In the genomic region with DNA sequence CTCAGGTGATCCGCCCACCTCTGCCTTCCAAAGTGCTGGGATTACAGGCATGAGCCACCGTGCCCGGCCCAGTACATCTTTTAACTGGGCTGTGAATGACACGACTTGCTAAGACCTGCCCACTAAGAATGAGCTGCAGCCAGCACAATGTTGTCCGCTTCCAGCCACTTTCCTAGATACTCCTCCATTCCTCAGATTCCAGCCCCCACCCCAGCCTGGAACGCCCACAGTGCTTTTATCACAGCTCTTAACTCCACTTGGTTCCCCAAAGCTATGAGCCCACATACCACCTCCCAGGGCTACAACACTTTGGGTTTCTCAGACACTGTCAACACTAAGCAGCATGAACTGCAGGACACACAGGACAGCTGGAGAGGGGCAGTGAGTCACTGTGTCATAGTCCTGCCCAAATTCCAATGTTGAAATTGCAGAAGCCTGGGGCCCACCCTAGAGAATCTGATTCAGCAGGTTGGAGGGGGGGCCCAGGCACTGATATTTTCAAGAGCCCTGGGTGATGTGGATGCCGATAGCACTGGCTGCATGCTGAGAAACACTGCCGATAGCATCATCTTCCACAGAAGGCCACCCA, we compare ENCODE assay signal across 1 cellular context.
TF ChIP-seq lines count a peak whose summit lies in the region.

No MANE protein-coding gene starts in this region.

TF ChIP-seq in HepG2, 621 proteins besides CTCF, POLR2A, EP300 and RAD21:
- TF ChIP-seq CREM (IDR thresholded peaks at IDR 0.05), result no peak
- TF ChIP-seq CREM (CRISPR knock-in tag; IDR thresholded peaks at IDR 0.05), result no peak
- no peak for TF ChIP-seq ZNF616 (CRISPR knock-in tag; IDR thresholded peaks at IDR 0.05; ENCODE audit: low read depth)
- TF ChIP-seq CHCHD3 (CRISPR knock-in tag; IDR thresholded peaks at IDR 0.05), result no peak
- TF ChIP-seq, protein P1, sequence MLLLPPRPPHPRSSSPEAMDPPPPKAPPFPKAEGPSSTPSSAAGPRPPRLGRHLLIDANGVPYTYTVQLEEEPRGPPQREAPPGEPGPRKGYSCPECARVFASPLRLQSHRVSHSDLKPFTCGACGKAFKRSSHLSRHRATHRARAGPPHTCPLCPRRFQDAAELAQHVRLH (CRISPR knock-in tag; IDR thresholded peaks at IDR 0.05; ENCODE audit: borderline replicate concordance, low read depth), result no peak
- TF ChIP-seq, protein P2, sequence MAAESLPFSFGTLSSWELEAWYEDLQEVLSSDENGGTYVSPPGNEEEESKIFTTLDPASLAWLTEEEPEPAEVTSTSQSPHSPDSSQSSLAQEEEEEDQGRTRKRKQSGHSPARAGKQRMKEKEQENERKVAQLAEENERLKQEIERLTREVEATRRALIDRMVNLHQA (CRISPR knock-in tag; IDR thresholded peaks at IDR 0.05), result no peak
- TF ChIP-seq, protein P3, sequence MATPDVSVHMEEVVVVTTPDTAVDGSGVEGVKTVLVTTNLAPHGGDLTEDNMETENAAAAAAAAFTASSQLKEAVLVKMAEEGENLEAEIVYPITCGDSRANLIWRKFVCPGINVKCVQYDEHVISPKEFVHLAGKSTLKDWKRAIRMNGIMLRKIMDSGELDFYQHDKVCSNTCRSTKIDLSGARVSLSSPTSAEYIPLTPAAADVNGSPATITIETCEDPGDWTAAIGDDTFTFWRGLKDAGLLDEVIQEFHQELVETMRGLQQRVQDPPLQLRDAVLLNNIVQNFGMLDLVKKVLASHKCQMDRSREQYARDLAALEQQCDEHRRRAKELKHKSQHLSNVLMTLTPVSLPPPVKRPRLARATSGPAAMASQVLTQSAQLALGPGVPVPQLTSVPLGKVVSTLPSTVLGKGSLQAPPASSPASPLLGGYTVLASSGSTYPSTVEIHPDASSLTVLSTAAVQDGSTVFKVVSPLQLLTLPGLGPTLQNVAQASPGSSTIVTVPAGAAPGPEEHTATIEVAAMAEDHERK (CRISPR knock-in tag; IDR thresholded peaks at IDR 0.05; ENCODE audit: low read depth), result no peak
- TF ChIP-seq SAP130 (CRISPR knock-in tag; IDR thresholded peaks at IDR 0.05; ENCODE audit: low read depth), result peak; percentile 64
- no peak for TF ChIP-seq MZF1 (CRISPR knock-in tag; IDR thresholded peaks at IDR 0.05; ENCODE audit: borderline replicate concordance)
- peak; percentile 8; the same call in 1 of the 2 replicates for TF ChIP-seq FOSL1 (CRISPR knock-in tag; IDR thresholded peaks at IDR 0.05; ENCODE audit: borderline replicate concordance)
- no peak for TF ChIP-seq NCOA1 (CRISPR knock-in tag; IDR thresholded peaks at IDR 0.05)
- TF ChIP-seq, protein P4, sequence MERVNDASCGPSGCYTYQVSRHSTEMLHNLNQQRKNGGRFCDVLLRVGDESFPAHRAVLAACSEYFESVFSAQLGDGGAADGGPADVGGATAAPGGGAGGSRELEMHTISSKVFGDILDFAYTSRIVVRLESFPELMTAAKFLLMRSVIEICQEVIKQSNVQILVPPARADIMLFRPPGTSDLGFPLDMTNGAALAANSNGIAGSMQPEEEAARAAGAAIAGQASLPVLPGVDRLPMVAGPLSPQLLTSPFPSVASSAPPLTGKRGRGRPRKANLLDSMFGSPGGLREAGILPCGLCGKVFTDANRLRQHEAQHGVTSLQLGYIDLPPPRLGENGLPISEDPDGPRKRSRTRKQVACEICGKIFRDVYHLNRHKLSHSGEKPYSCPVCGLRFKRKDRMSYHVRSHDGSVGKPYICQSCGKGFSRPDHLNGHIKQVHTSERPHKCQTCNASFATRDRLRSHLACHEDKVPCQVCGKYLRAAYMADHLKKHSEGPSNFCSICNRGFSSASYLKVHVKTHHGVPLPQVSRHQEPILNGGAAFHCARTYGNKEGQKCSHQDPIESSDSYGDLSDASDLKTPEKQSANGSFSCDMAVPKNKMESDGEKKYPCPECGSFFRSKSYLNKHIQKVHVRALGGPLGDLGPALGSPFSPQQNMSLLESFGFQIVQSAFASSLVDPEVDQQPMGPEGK (CRISPR knock-in tag; IDR thresholded peaks at IDR 0.05), result peak; percentile 23; the same call in 1 of the 2 replicates
- no peak for TF ChIP-seq ZNF850 (CRISPR knock-in tag; conservative IDR thresholded peaks at IDR 0.05)
- peak; percentile 89 for TF ChIP-seq FOSL2 (CRISPR knock-in tag; IDR thresholded peaks at IDR 0.05)
- TF ChIP-seq PHF20 (CRISPR knock-in tag; IDR thresholded peaks at IDR 0.05), result no peak
- TF ChIP-seq, protein P5, sequence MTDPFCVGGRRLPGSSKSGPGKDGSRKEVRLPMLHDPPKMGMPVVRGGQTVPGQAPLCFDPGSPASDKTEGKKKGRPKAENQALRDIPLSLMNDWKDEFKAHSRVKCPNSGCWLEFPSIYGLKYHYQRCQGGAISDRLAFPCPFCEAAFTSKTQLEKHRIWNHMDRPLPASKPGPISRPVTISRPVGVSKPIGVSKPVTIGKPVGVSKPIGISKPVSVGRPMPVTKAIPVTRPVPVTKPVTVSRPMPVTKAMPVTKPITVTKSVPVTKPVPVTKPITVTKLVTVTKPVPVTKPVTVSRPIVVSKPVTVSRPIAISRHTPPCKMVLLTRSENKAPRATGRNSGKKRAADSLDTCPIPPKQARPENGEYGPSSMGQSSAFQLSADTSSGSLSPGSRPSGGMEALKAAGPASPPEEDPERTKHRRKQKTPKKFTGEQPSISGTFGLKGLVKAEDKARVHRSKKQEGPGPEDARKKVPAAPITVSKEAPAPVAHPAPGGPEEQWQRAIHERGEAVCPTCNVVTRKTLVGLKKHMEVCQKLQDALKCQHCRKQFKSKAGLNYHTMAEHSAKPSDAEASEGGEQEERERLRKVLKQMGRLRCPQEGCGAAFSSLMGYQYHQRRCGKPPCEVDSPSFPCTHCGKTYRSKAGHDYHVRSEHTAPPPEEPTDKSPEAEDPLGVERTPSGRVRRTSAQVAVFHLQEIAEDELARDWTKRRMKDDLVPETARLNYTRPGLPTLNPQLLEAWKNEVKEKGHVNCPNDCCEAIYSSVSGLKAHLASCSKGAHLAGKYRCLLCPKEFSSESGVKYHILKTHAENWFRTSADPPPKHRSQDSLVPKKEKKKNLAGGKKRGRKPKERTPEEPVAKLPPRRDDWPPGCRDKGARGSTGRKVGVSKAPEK (CRISPR knock-in tag; IDR thresholded peaks at IDR 0.05; ENCODE audit: borderline replicate concordance), result 0 out of 2 replicates have a peak, but pooled peaks have one; percentile 8
- 0 out of 2 replicates have a peak, but pooled peaks have one; percentile 8 for TF ChIP-seq ZSCAN21 (CRISPR knock-in tag; IDR thresholded peaks at IDR 0.05; ENCODE audit: borderline replicate concordance)
- TF ChIP-seq NFIB (CRISPR knock-in tag; IDR thresholded peaks at IDR 0.05; ENCODE audit: borderline replicate concordance), result no peak
- no peak for TF ChIP-seq GATAD1 (CRISPR knock-in tag; IDR thresholded peaks at IDR 0.05)
- TF ChIP-seq MBD4 (IDR thresholded peaks at IDR 0.05; ENCODE audit: borderline replicate concordance, low read length), result no peak
- TF ChIP-seq DNMT3B (CRISPR knock-in tag; conservative IDR thresholded peaks at IDR 0.05), result no peak
- TF ChIP-seq ZNF75D (CRISPR knock-in tag; IDR thresholded peaks at IDR 0.05; ENCODE audit: borderline replicate concordance), result 0 out of 2 replicates have a peak, but pooled peaks have one; percentile 74
- no peak for TF ChIP-seq ZNF83 (CRISPR knock-in tag; IDR thresholded peaks at IDR 0.05; ENCODE audit: borderline replicate concordance)
- TF ChIP-seq LCORL (IDR thresholded peaks at IDR 0.05), result no peak
- peak; percentile 70; the same call in 1 of the 2 replicates for TF ChIP-seq LCORL (CRISPR knock-in tag; IDR thresholded peaks at IDR 0.05)
- no peak for TF ChIP-seq ZNF660 (CRISPR knock-in tag; IDR thresholded peaks at IDR 0.05; ENCODE audit: borderline replicate concordance, low read depth)
- TF ChIP-seq NFATC3 (CRISPR knock-in tag; IDR thresholded peaks at IDR 0.05), result no peak
- TF ChIP-seq, protein P6, sequence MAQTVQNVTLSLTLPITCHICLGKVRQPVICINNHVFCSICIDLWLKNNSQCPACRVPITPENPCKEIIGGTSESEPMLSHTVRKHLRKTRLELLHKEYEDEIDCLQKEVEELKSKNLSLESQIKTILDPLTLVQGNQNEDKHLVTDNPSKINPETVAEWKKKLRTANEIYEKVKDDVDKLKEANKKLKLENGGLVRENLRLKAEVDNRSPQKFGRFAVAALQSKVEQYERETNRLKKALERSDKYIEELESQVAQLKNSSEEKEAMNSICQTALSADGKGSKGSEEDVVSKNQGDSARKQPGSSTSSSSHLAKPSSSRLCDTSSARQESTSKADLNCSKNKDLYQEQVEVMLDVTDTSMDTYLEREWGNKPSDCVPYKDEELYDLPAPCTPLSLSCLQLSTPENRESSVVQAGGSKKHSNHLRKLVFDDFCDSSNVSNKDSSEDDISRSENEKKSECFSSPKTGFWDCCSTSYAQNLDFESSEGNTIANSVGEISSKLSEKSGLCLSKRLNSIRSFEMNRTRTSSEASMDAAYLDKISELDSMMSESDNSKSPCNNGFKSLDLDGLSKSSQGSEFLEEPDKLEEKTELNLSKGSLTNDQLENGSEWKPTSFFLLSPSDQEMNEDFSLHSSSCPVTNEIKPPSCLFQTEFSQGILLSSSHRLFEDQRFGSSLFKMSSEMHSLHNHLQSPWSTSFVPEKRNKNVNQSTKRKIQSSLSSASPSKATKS (CRISPR knock-in tag; IDR thresholded peaks at IDR 0.05), result no peak
- no peak for TF ChIP-seq BRD4 (CRISPR knock-in tag; IDR thresholded peaks at IDR 0.05)
- no peak for TF ChIP-seq ZNF768 (CRISPR knock-in tag; IDR thresholded peaks at IDR 0.05)
- TF ChIP-seq, protein P7, sequence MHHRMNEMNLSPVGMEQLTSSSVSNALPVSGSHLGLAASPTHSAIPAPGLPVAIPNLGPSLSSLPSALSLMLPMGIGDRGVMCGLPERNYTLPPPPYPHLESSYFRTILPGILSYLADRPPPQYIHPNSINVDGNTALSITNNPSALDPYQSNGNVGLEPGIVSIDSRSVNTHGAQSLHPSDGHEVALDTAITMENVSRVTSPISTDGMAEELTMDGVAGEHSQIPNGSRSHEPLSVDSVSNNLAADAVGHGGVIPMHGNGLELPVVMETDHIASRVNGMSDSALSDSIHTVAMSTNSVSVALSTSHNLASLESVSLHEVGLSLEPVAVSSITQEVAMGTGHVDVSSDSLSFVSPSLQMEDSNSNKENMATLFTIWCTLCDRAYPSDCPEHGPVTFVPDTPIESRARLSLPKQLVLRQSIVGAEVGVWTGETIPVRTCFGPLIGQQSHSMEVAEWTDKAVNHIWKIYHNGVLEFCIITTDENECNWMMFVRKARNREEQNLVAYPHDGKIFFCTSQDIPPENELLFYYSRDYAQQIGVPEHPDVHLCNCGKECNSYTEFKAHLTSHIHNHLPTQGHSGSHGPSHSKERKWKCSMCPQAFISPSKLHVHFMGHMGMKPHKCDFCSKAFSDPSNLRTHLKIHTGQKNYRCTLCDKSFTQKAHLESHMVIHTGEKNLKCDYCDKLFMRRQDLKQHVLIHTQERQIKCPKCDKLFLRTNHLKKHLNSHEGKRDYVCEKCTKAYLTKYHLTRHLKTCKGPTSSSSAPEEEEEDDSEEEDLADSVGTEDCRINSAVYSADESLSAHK (CRISPR knock-in tag; IDR thresholded peaks at IDR 0.05; ENCODE audit: borderline replicate concordance), result no peak
- TF ChIP-seq, protein P8, sequence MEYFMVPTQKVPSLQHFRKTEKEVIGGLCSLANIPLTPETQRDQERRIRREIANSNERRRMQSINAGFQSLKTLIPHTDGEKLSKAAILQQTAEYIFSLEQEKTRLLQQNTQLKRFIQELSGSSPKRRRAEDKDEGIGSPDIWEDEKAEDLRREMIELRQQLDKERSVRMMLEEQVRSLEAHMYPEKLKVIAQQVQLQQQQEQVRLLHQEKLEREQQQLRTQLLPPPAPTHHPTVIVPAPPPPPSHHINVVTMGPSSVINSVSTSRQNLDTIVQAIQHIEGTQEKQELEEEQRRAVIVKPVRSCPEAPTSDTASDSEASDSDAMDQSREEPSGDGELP (IDR thresholded peaks at IDR 0.05; ENCODE audit: borderline replicate concordance, low read depth), result peak; percentile 72; the same call in 1 of the 2 replicates
- no peak for TF ChIP-seq DR1 (CRISPR knock-in tag; IDR thresholded peaks at IDR 0.05)
- TF ChIP-seq, protein P9, sequence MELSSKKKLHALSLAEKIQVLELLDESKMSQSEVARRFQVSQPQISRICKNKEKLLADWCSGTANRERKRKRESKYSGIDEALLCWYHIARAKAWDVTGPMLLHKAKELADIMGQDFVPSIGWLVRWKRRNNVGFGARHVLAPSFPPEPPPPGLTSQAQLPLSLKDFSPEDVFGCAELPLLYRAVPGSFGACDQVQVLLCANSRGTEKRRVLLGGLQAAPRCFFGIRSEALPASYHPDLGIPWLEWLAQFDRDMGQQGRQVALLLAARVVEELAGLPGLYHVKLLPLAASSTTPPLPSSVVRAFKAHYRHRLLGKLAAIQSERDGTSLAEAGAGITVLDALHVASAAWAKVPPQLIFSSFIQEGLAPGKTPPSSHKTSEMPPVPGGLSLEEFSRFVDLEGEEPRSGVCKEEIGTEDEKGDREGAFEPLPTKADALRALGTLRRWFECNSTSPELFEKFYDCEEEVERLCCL (CRISPR knock-in tag; IDR thresholded peaks at IDR 0.05; ENCODE audit: borderline replicate concordance), result no peak
- TF ChIP-seq THAP11 (CRISPR knock-in tag; IDR thresholded peaks at IDR 0.05), result no peak
- no peak for TF ChIP-seq ZNF10 (CRISPR knock-in tag; IDR thresholded peaks at IDR 0.05; ENCODE audit: borderline replicate concordance, low read depth)
- no peak for TF ChIP-seq MEF2D (CRISPR knock-in tag; IDR thresholded peaks at IDR 0.05)
- TF ChIP-seq, protein P10, sequence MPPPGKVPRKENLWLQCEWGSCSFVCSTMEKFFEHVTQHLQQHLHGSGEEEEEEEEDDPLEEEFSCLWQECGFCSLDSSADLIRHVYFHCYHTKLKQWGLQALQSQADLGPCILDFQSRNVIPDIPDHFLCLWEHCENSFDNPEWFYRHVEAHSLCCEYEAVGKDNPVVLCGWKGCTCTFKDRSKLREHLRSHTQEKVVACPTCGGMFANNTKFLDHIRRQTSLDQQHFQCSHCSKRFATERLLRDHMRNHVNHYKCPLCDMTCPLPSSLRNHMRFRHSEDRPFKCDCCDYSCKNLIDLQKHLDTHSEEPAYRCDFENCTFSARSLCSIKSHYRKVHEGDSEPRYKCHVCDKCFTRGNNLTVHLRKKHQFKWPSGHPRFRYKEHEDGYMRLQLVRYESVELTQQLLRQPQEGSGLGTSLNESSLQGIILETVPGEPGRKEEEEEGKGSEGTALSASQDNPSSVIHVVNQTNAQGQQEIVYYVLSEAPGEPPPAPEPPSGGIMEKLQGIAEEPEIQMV (CRISPR knock-in tag; IDR thresholded peaks at IDR 0.05; ENCODE audit: low read depth), result no peak
- TF ChIP-seq ZNF891 (CRISPR knock-in tag; IDR thresholded peaks at IDR 0.05), result 0 out of 2 replicates have a peak, but pooled peaks have one; percentile 24
